Comparison of ENCODE assay signal across 1 cellular context in genomic region chr16:86382067-86382773, GRCh38.
TF ChIP-seq lines count a peak whose summit lies in the region.

No MANE protein-coding gene starts in this region.

TF ChIP-seq in HepG2, 621 proteins besides CTCF, POLR2A, EP300 and RAD21 (continued from another document):
- TF ChIP-seq MAFK (conservative IDR thresholded peaks at IDR 0.05 in 1 of 2, IDR thresholded peaks at IDR 0.05 in 1 of 2; ENCODE audit: low read length in 2 of 2): peak; percentile 24 to 41; a peak in 2 of 4 replicates
